ENCODE assay signal across 15 cellular contexts in the genomic region with DNA sequence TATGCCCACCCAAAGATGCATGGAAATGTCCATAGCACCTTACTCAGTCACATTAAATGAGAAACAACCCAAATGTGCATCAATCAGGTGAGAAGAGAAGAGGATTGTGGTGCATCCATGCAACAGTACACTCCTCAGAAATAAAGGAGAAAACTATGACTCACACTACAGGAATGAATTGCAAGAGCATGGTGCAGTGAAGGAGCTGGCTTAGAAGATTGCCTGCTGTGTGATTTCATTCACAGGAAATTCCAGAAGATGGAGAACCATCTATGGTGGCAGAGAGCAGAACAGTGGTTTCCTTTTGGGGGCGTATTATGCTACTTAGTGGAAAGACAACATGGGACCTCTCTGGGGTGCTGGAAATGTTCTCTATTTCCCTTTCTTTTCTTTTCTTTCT.
DNase-seq lines count a peak whose midpoint lies in the region; ATAC-seq, FAIRE-seq and TF ChIP-seq lines count a peak whose summit lies in the region.
"Had no signal": no experiment of that assay in that cellular context is flagged by ENCODE, and none has a peak within 500 bp of the region (broad histone marks: within the 10 kb centered on the region; RNA-seq: fewer than 3 reads in every experiment).

No MANE protein-coding gene starts in this region.

- intact Hi-C loops in activated T-helper 2 cell treated with anti-CD3 and anti-CD28 coated beads, Interferon-gamma antibody, Interleukin-2, Interleukin-4, amounts not matched to agents 10 μg/mL and 5 μg/mL and 100 μg/mL, durations not matched to agents 14 hours and 24 hours and 36 hours (cut with micrococcal nuclease): no loop called here

- ATAC-seq in HG02642 (IDR thresholded peaks at IDR 0.05; ENCODE audit: poor library complexity, unreplicated experiment): no peak
- no peak for ATAC-seq in GM21381 (IDR thresholded peaks at IDR 0.05; ENCODE audit: unreplicated experiment)

- H3K4me3 ChIP-seq in epithelial cell of proximal tubule (ENCODE audit: low read depth, low read length): no peak overlapping the region

- peaks cover 11% of the 10 kb centered on the region for H3K4me1 Mint-ChIP-seq in activated T-helper 2 cell treated with anti-CD3 and anti-CD28 coated beads, Interferon-gamma antibody, Interleukin-2, Interleukin-4, amounts not matched to agents 10 μg/mL and 5 μg/mL and 100 μg/mL, durations not matched to agents 14 hours and 24 hours and 36 hours (ENCODE audit: low read depth)
- H3K4me1 Mint-ChIP-seq: CD14-positive monocyte had no signal

- peaks cover 22% of the 10 kb centered on the region for H3K9me3 Mint-ChIP-seq in activated T-helper 2 cell treated with anti-CD3 and anti-CD28 coated beads, Interferon-gamma antibody, Interleukin-2, Interleukin-4, amounts not matched to agents 10 μg/mL and 5 μg/mL and 100 μg/mL, durations not matched to agents 14 hours and 24 hours and 36 hours

- no peak for TF ChIP-seq CTCF in epithelial cell of proximal tubule (conservative IDR thresholded peaks at IDR 0.05; ENCODE audit: low read depth, low read length)

- no peaks in the 10 kb centered on the region for H3K27me3 Mint-ChIP-seq in activated T-helper 2 cell treated with anti-CD3 and anti-CD28 coated beads, Interferon-gamma antibody, Interleukin-2, Interleukin-4, amounts not matched to agents 10 μg/mL and 5 μg/mL and 100 μg/mL, durations not matched to agents 14 hours and 24 hours and 36 hours (ENCODE audit: low read depth)

- DNase-seq in H4 (ENCODE audit: low spot score) (peak; percentile 12), SW480 (ENCODE audit: low spot score) (peak; percentile 50), epithelial cell of proximal tubule (ENCODE audit: low read depth) (peak; percentile 48), urothelium cell line (ENCODE audit: low spot score) (peak; percentile 70), SHP77 (lab: John Stamatoyannopoulos, UW) (no peak)
- no peak for DNase-seq in activated T-helper 2 cell treated with anti-CD3 and anti-CD28 coated beads, Interferon-gamma antibody, Interleukin-2, Interleukin-4, amounts not matched to agents 10 μg/mL and 5 μg/mL and 100 μg/mL, durations not matched to agents 14 hours and 24 hours and 36 hours (ENCODE audit: low spot score)
- DNase-seq: COR-L47, HCEC 1CT, KBM-7, NCI-H1105, NCI-H187, NCI-H774 had no signal

- H3K36me3 Mint-ChIP-seq in activated T-helper 2 cell treated with anti-CD3 and anti-CD28 coated beads, Interferon-gamma antibody, Interleukin-2, Interleukin-4, amounts not matched to agents 10 μg/mL and 5 μg/mL and 100 μg/mL, durations not matched to agents 14 hours and 24 hours and 36 hours (ENCODE audit: low read depth): no peaks in the 10 kb centered on the region
- H3K36me3 Mint-ChIP-seq: CD14-positive monocyte had no signal

- H3K27ac Mint-ChIP-seq in activated T-helper 2 cell treated with anti-CD3 and anti-CD28 coated beads, Interferon-gamma antibody, Interleukin-2, Interleukin-4, amounts not matched to agents 10 μg/mL and 5 μg/mL and 100 μg/mL, durations not matched to agents 14 hours and 24 hours and 36 hours: no peak overlapping the region
- H3K27ac Mint-ChIP-seq: CD14-positive monocyte had no signal

- no peak for FAIRE-seq in urothelium cell line (lab: Jason Lieb, UNC)

- H3K4me3 Mint-ChIP-seq in activated T-helper 2 cell treated with anti-CD3 and anti-CD28 coated beads, Interferon-gamma antibody, Interleukin-2, Interleukin-4, amounts not matched to agents 10 μg/mL and 5 μg/mL and 100 μg/mL, durations not matched to agents 14 hours and 24 hours and 36 hours (ENCODE audit: low read depth): no peak overlapping the region
- H3K4me3 Mint-ChIP-seq: CD14-positive monocyte had no signal

Comparison
In these comparisons a context has a peak if more than half of its experiments do, and no peak if none do; other contexts are left out.
1. DNase-seq: peak in H4 (single experiment), SW480 (single experiment), epithelial cell of proximal tubule (single experiment) and urothelium cell line (single experiment); none in activated T-helper 2 cell treated with anti-CD3 and anti-CD28 coated beads, Interferon-gamma antibody, Interleukin-2, Interleukin-4, amounts not matched to agents 10 μg/mL and 5 μg/mL and 100 μg/mL, durations not matched to agents 14 hours and 24 hours and 36 hours (single experiment) and SHP77 (0 of 2).